In the genomic region with DNA sequence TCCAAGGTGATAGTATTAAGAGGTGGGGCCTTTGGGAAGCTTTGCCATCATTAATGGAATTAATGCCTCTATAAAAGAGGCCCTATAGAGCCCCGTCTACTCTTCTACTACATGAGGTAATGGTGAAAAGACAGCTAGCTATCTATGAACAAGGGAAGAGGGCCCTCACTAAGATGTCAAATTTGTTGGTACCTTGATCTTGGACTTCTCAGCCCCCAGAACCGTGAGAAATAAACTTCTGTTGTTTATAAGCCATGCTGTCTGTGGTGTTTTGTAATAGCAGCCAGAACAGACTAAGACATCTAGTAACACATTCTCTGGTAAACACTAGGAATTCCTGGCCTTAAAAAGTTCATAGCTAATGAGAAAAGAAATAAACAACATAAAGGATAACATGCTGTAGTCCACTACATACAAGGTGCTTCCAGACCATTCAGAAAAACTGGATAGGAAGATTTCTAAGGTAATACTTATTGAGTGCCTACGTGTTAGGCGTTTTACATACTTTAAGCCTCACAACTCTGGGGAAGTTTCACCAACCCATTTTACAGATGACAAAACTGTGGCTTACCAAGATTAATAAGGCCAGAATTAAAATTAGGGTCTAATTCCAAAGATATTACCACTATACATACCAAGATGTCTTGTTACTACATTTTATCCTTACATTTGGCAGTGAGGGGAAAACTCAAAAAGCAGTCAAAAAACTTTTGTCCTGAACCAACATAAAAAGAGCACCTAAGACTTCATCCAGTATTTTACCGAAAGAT, we compare ENCODE assay signal across 13 cellular contexts. TPM values are rescaled to one million over a fixed set of nuclear protein-coding genes. Genes with fewer than 3 reads are reported as not detected.
DNase-seq lines count a peak whose midpoint lies in the region; ATAC-seq, FAIRE-seq and TF ChIP-seq lines count a peak whose summit lies in the region.
"Had no signal": no experiment of that assay in that cellular context is flagged by ENCODE, and none has a peak within 500 bp of the region (broad histone marks: within the 10 kb centered on the region; RNA-seq: fewer than 3 reads in every experiment).

No MANE protein-coding gene starts in this region.

- peaks cover 76% of the 10 kb centered on the region for H3K79me2 ChIP-seq in HepG2 (ENCODE audit: insufficient read depth, low read length)

- DNase-seq in HepG2 (ENCODE audit: low spot score) (no peak), right lobe of liver (no peak), H54 (ENCODE audit: insufficient read length, low spot score) (no peak), NCI-H2081 (lab: John Stamatoyannopoulos, UW) (no peak), ureter (ENCODE audit: low spot score) (no peak)
- DNase-seq in activated effector memory CD4-positive, alpha-beta T cell treated with anti-CD3 and anti-CD28 coated beads, Interleukin-2, amount 50 U/mL, for 16 hours: no peak
- DNase-seq: anterior cingulate cortex; effector CD4-positive, alpha-beta T cell; NCI-H1930; NK-92 treated with Interleukin-12 subunit alpha and Interleukin-12 subunit beta, amount 100 ng/mL, for 24 hours had no signal

- H3K27ac ChIP-seq in HepG2 (ENCODE audit: extremely low read length, insufficient read depth, low read length) (no peak overlapping the region), right lobe of liver (peak overlapping the region in 1 of 3 donors; percentile 38), iPS-20b (ENCODE audit: low read length) (no peak overlapping the region)

- POLR2A ChIA-PET in HepG2 (lab: Yijun Ruan, JAX): no interaction called here

- intact Hi-C loops in HepG2 (cut with micrococcal nuclease; ENCODE audit: unreplicated experiment): loop anchor here (5.0 to 10.0 kb wide), 2 partner anchors 61 to 88 kb away; no protein-coding TSS in a partner anchor
- intact Hi-C loops in right lobe of liver (cut with DNase I): no loop called here

- H3K4me3 ChIP-seq in HepG2 (replicated peaks in 1 of 3; ENCODE audit: insufficient read depth in 1 of 3, low read depth in 2 of 3, low read length in 3 of 3): peak overlapping the region in 2 of 3 experiments; percentile 95 to 98; a peak in 3 of 6 replicates
- peak overlapping the region in 1 of 3 donors; percentile 98 for H3K4me3 ChIP-seq in right lobe of liver
- H3K4me3 ChIP-seq in iPS-20b (ENCODE audit: low read length): peak overlapping the region; percentile 92; the same call in 1 of the 2 replicates

- H3K27me3 Mint-ChIP-seq in activated T-helper 17 cell treated with anti-CD3 and anti-CD28 coated beads, Interleukin-2, amount 50 U/mL, for 72 hours: no peaks in the 10 kb centered on the region

- ATAC-seq in HepG2 (no peak), right lobe of liver (no peak)
- no peak for ATAC-seq in activated T-helper 17 cell treated with anti-CD3 and anti-CD28 coated beads, Interleukin-2, amount 50 U/mL, for 72 hours (replicated peaks)
- ATAC-seq: left lobe of liver had no signal

- TF ChIP-seq CTCF in HepG2 (CRISPR knock-in tag; IDR thresholded peaks at IDR 0.05) (no peak), right lobe of liver (IDR thresholded peaks at IDR 0.05) (no peak)

- H3K9me3 Mint-ChIP-seq in activated T-helper 17 cell treated with anti-CD3 and anti-CD28 coated beads, Interleukin-2, amount 50 U/mL, for 72 hours: no peaks in the 10 kb centered on the region

- peak overlapping the region; percentile 82 for H3K4me2 ChIP-seq in HepG2 (ENCODE audit: low read depth, low read length)

- H3K4me1 ChIP-seq in HepG2 (ENCODE audit: insufficient read depth, low read length) (peaks cover 38% of the 10 kb centered on the region), right lobe of liver (peaks cover 0 to 28% (median 3%) of the 10 kb centered on the region in 4 donors), iPS-20b (ENCODE audit: insufficient read depth, low read length) (peaks cover 5% of the 10 kb centered on the region; the same call in 1 of the 2 replicates)

- in situ Hi-C loops in HepG2 (cut with HindIII; ENCODE audit: extremely low pct_ligation_motif_present, low pct_unique_long_range_greater_than_20kb): loop anchor here (10.0 kb wide), 1 partner anchor 61 kb away; no protein-coding TSS in a partner anchor

- WGBS in HepG2 (ENCODE audit: low lambda C conversion rate): 71% methylated on average over 5 of the region's 5 CpGs
- WGBS in right lobe of liver (ENCODE audit: insufficient coverage, low coverage, low lambda C conversion rate, missing lambda C conversion rate): 72% methylated on average over 4 of the region's 5 CpGs

- FAIRE-seq in HepG2 (lab: Jason Lieb, UNC) (no peak), H54 (lab: Jason Lieb, UNC) (no peak)

- no peak for TF ChIP-seq RAD21 in HepG2 (CRISPR knock-in tag; IDR thresholded peaks at IDR 0.05)

- no TSS peak for BruUV-seq in HepG2 (replicated peaks; lab: Mats Ljungman, UMichigan)

- H3K4me1 Mint-ChIP-seq in activated T-helper 17 cell treated with anti-CD3 and anti-CD28 coated beads, Interleukin-2, amount 50 U/mL, for 72 hours: peaks cover 34% of the 10 kb centered on the region

- H3K27ac Mint-ChIP-seq in activated T-helper 17 cell treated with anti-CD3 and anti-CD28 coated beads, Interleukin-2, amount 50 U/mL, for 72 hours: peak overlapping the region; percentile 18

- TF ChIP-seq EP300 in HepG2 (IDR thresholded peaks at IDR 0.05; ENCODE audit: low read depth in 2 of 2, low read length in 2 of 2) (no peak), HepG2 (CRISPR knock-in tag; IDR thresholded peaks at IDR 0.05; ENCODE audit: borderline replicate concordance) (no peak)

- CTCF ChIA-PET in HepG2 (lab: Yijun Ruan, JAX; ENCODE audit: low intra/inter-chr PET ratio, low total read pairs): no interaction called here

- H4K20me1 ChIP-seq in HepG2 (ENCODE audit: insufficient read depth, low read length): peaks cover 47% of the 10 kb centered on the region

- TF ChIP-seq POLR2A in HepG2 (IDR thresholded peaks at IDR 0.05; ENCODE audit: insufficient read depth in 1 of 2, low read depth in 2 of 2, low read length in 2 of 2) (no peak), right lobe of liver (IDR thresholded peaks at IDR 0.05) (no peak), H54 (IDR thresholded peaks at IDR 0.05; ENCODE audit: low read depth, low read length) (no peak)

- H3K9me3 ChIP-seq in HepG2 (ENCODE audit: low read length) (no peaks in the 10 kb centered on the region), right lobe of liver (no peaks in the 10 kb centered on the region), iPS-20b (ENCODE audit: insufficient read depth, low read depth, low read length) (no peaks in the 10 kb centered on the region)

- H2AFZ ChIP-seq in HepG2 (ENCODE audit: low read length): no peak overlapping the region

- no peaks in the 10 kb centered on the region for H3K27me3 ChIP-seq in HepG2 (ENCODE audit: control insufficient read depth in 1 of 2, insufficient read depth in 2 of 2, low read length in 2 of 2)
- no peaks in the 10 kb centered on the region for H3K27me3 ChIP-seq in right lobe of liver
- no peaks in the 10 kb centered on the region for H3K27me3 ChIP-seq in iPS-20b (ENCODE audit: insufficient read depth, low read length)

- H3K36me3 ChIP-seq in HepG2 (replicated peaks in 1 of 2; ENCODE audit: control insufficient read depth in 1 of 2, insufficient read depth in 2 of 2, low read length in 2 of 2) (no peaks in the 10 kb centered on the region; a peak in 1 of 5 replicates), right lobe of liver (no peaks in the 10 kb centered on the region), iPS-20b (ENCODE audit: insufficient read depth, low read depth, low read length) (no peaks in the 10 kb centered on the region)

- H3K36me3 Mint-ChIP-seq in activated T-helper 17 cell treated with anti-CD3 and anti-CD28 coated beads, Interleukin-2, amount 50 U/mL, for 72 hours (ENCODE audit: low read depth): peaks cover 33% of the 10 kb centered on the region

- H3K4me3 Mint-ChIP-seq in activated T-helper 17 cell treated with anti-CD3 and anti-CD28 coated beads, Interleukin-2, amount 50 U/mL, for 72 hours: peak overlapping the region; percentile 84

- H3K9ac ChIP-seq in HepG2 (ENCODE audit: insufficient read depth, low read depth, low read length) (no peak overlapping the region), iPS-20b (ENCODE audit: low read depth, low read length) (no peak overlapping the region)

TF ChIP-seq in HepG2, 621 proteins besides CTCF, POLR2A, EP300 and RAD21:
- peak; percentile 96; the same call in 1 of the 2 replicates for TF ChIP-seq CHD4 (IDR thresholded peaks at IDR 0.05; ENCODE audit: borderline replicate concordance, low read length)
- TF ChIP-seq ZNF564 (CRISPR knock-in tag; IDR thresholded peaks at IDR 0.05): peak; percentile 98
- TF ChIP-seq ZNF629 (CRISPR knock-in tag; conservative IDR thresholded peaks at IDR 0.05): peak; percentile 89
- TF ChIP-seq ZNF672 (CRISPR knock-in tag; IDR thresholded peaks at IDR 0.05): no peak

RNA-seq across cellular contexts. Expression of a gene that starts 3.2 kb away (rescaled TPM):
- total RNA-seq in HepG2 (2016; rRNA removed; fragmentation: Illumina TruSeq; extraction: Trizol) (77.8 and 80.5 TPM in 2 replicates), right lobe of liver (10 to 100 TPM; 36.6 to 52.4 (median 44.6) TPM), ureter (123 TPM)
- total RNA-seq in HepG2 (2016; cell fraction: cytosol; rRNA removed; fragmentation: Illumina TruSeq; extraction: Trizol; ENCODE audit: low read depth): 111 and 115 TPM in 2 replicates
- 67.8 and 77.4 TPM in 2 replicates for total RNA-seq in HepG2 (2016; cell fraction: insoluble cytoplasmic fraction; rRNA removed; fragmentation: Illumina TruSeq; extraction: Trizol)
- 53.8 and 54.4 TPM in 2 replicates for total RNA-seq in HepG2 (2016; cell fraction: membrane; rRNA removed; fragmentation: Illumina TruSeq; extraction: Trizol)
- total RNA-seq in HepG2 (2016; cell fraction: nucleus; rRNA removed; fragmentation: Illumina TruSeq; extraction: Trizol): 75.9 and 79.5 TPM in 2 replicates
- 14.6 and 17.3 TPM in 2 replicates for polyA plus RNA-seq in HepG2 (2011; rRNA removed)
- 5.3 and 9.2 TPM in 2 replicates for polyA plus RNA-seq in HepG2 (2011; cell fraction: cytosol; rRNA removed)
- polyA plus RNA-seq in HepG2 (2011; cell fraction: nucleus; rRNA removed): 18.3 and 23.8 TPM in 2 replicates
- 30.0 and 35.7 TPM in 2 replicates for polyA plus RNA-seq in HepG2 (2012)
- polyA plus RNA-seq in HepG2 (2016; cell fraction: cytosol; fragmentation: Illumina TruSeq; extraction: Trizol; ENCODE audit: low read depth): 2.1 and 2.6 TPM in 2 replicates
- 57.5 and 58.1 TPM in 2 replicates for polyA plus RNA-seq in HepG2 (2016; cell fraction: insoluble cytoplasmic fraction; fragmentation: Illumina TruSeq; extraction: Trizol; ENCODE audit: low read depth)
- 9.7 and 10.9 TPM in 2 replicates for polyA plus RNA-seq in HepG2 (2016; cell fraction: membrane; fragmentation: Illumina TruSeq; extraction: Trizol; ENCODE audit: low read depth)
- 33.9 and 34.8 TPM in 2 replicates for polyA plus RNA-seq in HepG2 (2016; cell fraction: nucleus; fragmentation: Illumina TruSeq; extraction: Trizol; ENCODE audit: insufficient read depth, low read depth)
- 46.8 and 107 TPM in 2 replicates for polyA minus RNA-seq in HepG2 (2011; rRNA and poly(A)+ RNA removed; ENCODE audit: low replicate concordance)
- polyA minus RNA-seq in HepG2 (2011; cell fraction: cytosol; rRNA and poly(A)+ RNA removed): 36.6 and 51.8 TPM in 2 replicates
- polyA minus RNA-seq in HepG2 (2011; cell fraction: nucleus; rRNA and poly(A)+ RNA removed): 188 and 210 TPM in 2 replicates
- 10 to 100 TPM; 79.3 to 94.8 TPM for total RNA-seq in activated T-helper 17 cell treated with anti-CD3 and anti-CD28 coated beads, Interleukin-2, amount 50 U/mL, for 72 hours
